ENCODE assay signal across 14 cellular contexts in genomic region chr1:53982762-53983101, GRCh38. TPM values are rescaled to one million over a fixed set of nuclear protein-coding genes. Genes with fewer than 3 reads are reported as not detected.
DNase-seq lines count a peak whose midpoint lies in the region; ATAC-seq and TF ChIP-seq lines count a peak whose summit lies in the region.
"Had no signal": no experiment of that assay in that cellular context is flagged by ENCODE, and none has a peak within 500 bp of the region (broad histone marks: within the 10 kb centered on the region; RNA-seq: fewer than 3 reads in every experiment).

No MANE protein-coding gene starts in this region.

- DNase-seq in lower lobe of right lung = no peak
- DNase-seq in erythroblast (lab: John Stamatoyannopoulos, UW) = no peak
- no peak for DNase-seq in glomerular visceral epithelial cell (ENCODE audit: extremely low spot score)
- no peak for DNase-seq in activated gamma-delta T cell treated with Interleukin-2 at 50 U/mL for 16 hours
- DNase-seq in glutamatergic neuron = no peak
- DNase-seq: activated CD8-positive, alpha-beta memory T cell treated with anti-CD3 and anti-CD28 coated beads, Interleukin-2, amount 50 U/mL, for 48 hours; effector CD4-positive, alpha-beta T cell; NCI-H510A; SW 1271 had no signal

- ATAC-seq in lower lobe of right lung = no peak

- H3K36me3 Mint-ChIP-seq in glutamatergic neuron (ENCODE audit: unreplicated experiment) = no peaks in the 10 kb centered on the region

- no peaks in the 10 kb centered on the region for H3K9me3 ChIP-seq in HUES6 (ENCODE audit: control insufficient read depth, insufficient read depth, low read depth, low read length)
- no peaks in the 10 kb centered on the region for H3K9me3 ChIP-seq in duodenal mucosa (ENCODE audit: control insufficient read depth in 1 of 2, low read length in 2 of 2)
- no peaks in the 10 kb centered on the region for H3K9me3 ChIP-seq in lower lobe of right lung
- no peaks in the 10 kb centered on the region for H3K9me3 ChIP-seq in stomach smooth muscle (ENCODE audit: control insufficient read depth in 2 of 2, low read length in 2 of 2)
- H3K9me3 ChIP-seq: neutrophil had no signal

- H3K36me3 ChIP-seq in HUES6 (ENCODE audit: control insufficient read depth, insufficient read depth, low read length) = no peaks in the 10 kb centered on the region
- H3K36me3 ChIP-seq in duodenal mucosa (ENCODE audit: control insufficient read depth in 1 of 2, insufficient read depth in 2 of 2, low read length in 2 of 2) = no peaks in the 10 kb centered on the region
- H3K36me3 ChIP-seq in lower lobe of right lung = no peaks in the 10 kb centered on the region
- H3K36me3 ChIP-seq in stomach smooth muscle (ENCODE audit: control insufficient read depth in 2 of 2, insufficient read depth in 2 of 2, low read length in 2 of 2) = no peaks in the 10 kb centered on the region
- H3K36me3 ChIP-seq: neutrophil had no signal

- H3K4me3 Mint-ChIP-seq in glutamatergic neuron (ENCODE audit: unreplicated experiment) = no peak overlapping the region

- peaks cover 21% of the 10 kb centered on the region for H3K4me1 ChIP-seq in HUES6 (ENCODE audit: control insufficient read depth, insufficient read depth, low read length)
- peaks cover 0 to 8% of the 10 kb centered on the region in 2 donors for H3K4me1 ChIP-seq in duodenal mucosa (ENCODE audit: control insufficient read depth in 1 of 2, insufficient read depth in 2 of 2, low read length in 2 of 2)
- H3K4me1 ChIP-seq in lower lobe of right lung = peaks cover 13% of the 10 kb centered on the region
- H3K4me1 ChIP-seq in stomach smooth muscle (ENCODE audit: control insufficient read depth, insufficient read depth, low read length) = peaks cover 3% of the 10 kb centered on the region

- peaks cover 3% of the 10 kb centered on the region for H3K9me3 Mint-ChIP-seq in glutamatergic neuron (ENCODE audit: unreplicated experiment)

- H3K27ac Mint-ChIP-seq in glutamatergic neuron (ENCODE audit: unreplicated experiment) = no peak overlapping the region

- H3K27ac ChIP-seq in HUES6 (ENCODE audit: low read depth, low read length) = no peak overlapping the region
- no peak overlapping the region for H3K27ac ChIP-seq in duodenal mucosa (ENCODE audit: low read depth, low read length)
- H3K27ac ChIP-seq in lower lobe of right lung = peak overlapping the region; percentile 56
- H3K27ac ChIP-seq in stomach smooth muscle (ENCODE audit: low read length) = peak overlapping the region; percentile 46

- H3K4me3 ChIP-seq in HUES6 (ENCODE audit: low read depth, low read length) = peak overlapping the region; percentile 37
- peak overlapping the region; percentile 63 to 69 for H3K4me3 ChIP-seq in duodenal mucosa (ENCODE audit: low read depth in 1 of 2, low read length in 2 of 2)
- peak overlapping the region; percentile 46 for H3K4me3 ChIP-seq in lower lobe of right lung
- peak overlapping the region; percentile 55 to 76 for H3K4me3 ChIP-seq in stomach smooth muscle (ENCODE audit: low read length in 2 of 2)

- intact Hi-C loops in lower lobe of right lung (cut with DNase I) = no loop called here

- peaks cover 2% of the 10 kb centered on the region for H3K27me3 Mint-ChIP-seq in glutamatergic neuron (ENCODE audit: unreplicated experiment)

- no peak for TF ChIP-seq POLR2A in erythroblast (IDR thresholded peaks at IDR 0.05; ENCODE audit: low read length)

- H3K27me3 ChIP-seq in HUES6 (ENCODE audit: control insufficient read depth, insufficient read depth, low read length) (no peaks in the 10 kb centered on the region), duodenal mucosa (ENCODE audit: control insufficient read depth in 1 of 2, insufficient read depth in 2 of 2, low read length in 2 of 2) (no peaks in the 10 kb centered on the region), lower lobe of right lung (ENCODE audit: low read depth) (no peaks in the 10 kb centered on the region), stomach smooth muscle (ENCODE audit: control insufficient read depth in 1 of 2, insufficient read depth in 2 of 2, low read length in 2 of 2) (no peaks in the 10 kb centered on the region)
- H3K27me3 ChIP-seq: neutrophil had no signal

- H3K4me1 Mint-ChIP-seq in glutamatergic neuron (ENCODE audit: low read depth, unreplicated experiment) = peaks cover 23% of the 10 kb centered on the region

- H3K9ac ChIP-seq in HUES6 (ENCODE audit: low read length) = no peak overlapping the region
- H3K9ac ChIP-seq in duodenal mucosa (ENCODE audit: low read depth in 1 of 2, low read length in 2 of 2) = peak overlapping the region in 1 of 2 donors; percentile 34
- H3K9ac ChIP-seq in stomach smooth muscle (ENCODE audit: low read length in 2 of 2) = peak overlapping the region; percentile 4 to 66

- TF ChIP-seq CTCF in lower lobe of right lung (IDR thresholded peaks at IDR 0.05) (no peak), glutamatergic neuron (IDR thresholded peaks at IDR 0.05; ENCODE audit: partially characterized antibody, unreplicated experiment) (no peak)

RNA-seq across cellular contexts. Expression of gene LDLRAD1, which starts 35.3 kb away (rescaled TPM):
- total RNA-seq in lower lobe of right lung (13.7 TPM), glutamatergic neuron (ENCODE audit: unreplicated experiment) (not detected)
- total RNA-seq: Daoy had no signal

RNA-seq across cellular contexts. Expression of gene LRRC42, which starts 36.6 kb away (rescaled TPM):
- total RNA-seq in lower lobe of right lung (16.5 TPM), glutamatergic neuron (ENCODE audit: unreplicated experiment) (37.5 TPM)

RNA-seq across cellular contexts. Expression of gene IFT25, which starts 37.2 kb away (rescaled TPM):
- 23.7 TPM for total RNA-seq in lower lobe of right lung
- 11.3 TPM for total RNA-seq in glutamatergic neuron (ENCODE audit: unreplicated experiment)

Comparison
In these comparisons a context has a peak if more than half of its experiments do, and no peak if none do; other contexts are left out.
1. H3K27ac ChIP-seq: peak in lower lobe of right lung (single experiment) and stomach smooth muscle (single experiment); none in HUES6 (single experiment) and duodenal mucosa (single experiment).
2. RNA of gene LDLRAD1, which starts 35.3 kb away (total RNA-seq): 13.7 TPM in lower lobe of right lung (single experiment); not detected in glutamatergic neuron (single experiment); every median in the first group is over 10 times any median in the second.
3. Peak in every context shown above with its lines, with median percentiles within 50 percentile points of each other: H3K4me3 ChIP-seq.